ENCODE assay signal across 8 cellular contexts in genomic region chr2:86622878-86623548, GRCh38. TPM values are rescaled to one million over a fixed set of nuclear protein-coding genes. Genes with fewer than 3 reads are reported as not detected.
DNase-seq lines count a peak whose midpoint lies in the region; ATAC-seq, FAIRE-seq and TF ChIP-seq lines count a peak whose summit lies in the region.

No MANE protein-coding gene starts in this region.

- TF ChIP-seq POLR2A in tibial nerve (IDR thresholded peaks at IDR 0.05) = no peak

- peak overlapping the region; percentile 69 to 89 (median 80) for H3K4me3 ChIP-seq in tibial nerve

- H3K9me3 ChIP-seq in tibial nerve = no peaks in the 10 kb centered on the region

- no peaks in the 10 kb centered on the region for H3K27me3 ChIP-seq in tibial nerve

- peaks cover 0 to 53% (median 11%) of the 10 kb centered on the region in 4 donors for H3K4me1 ChIP-seq in tibial nerve

- peak overlapping the region; percentile 90 to 99 (median 98) for H3K27ac ChIP-seq in tibial nerve

- WGBS in tibial nerve, 2 donors = 0 to 1% methylated on average over 42 to 83 of the region's 83 CpGs

- no peak for FAIRE-seq in frontal cortex (lab: Jason Lieb, UNC)

- ATAC-seq in GM18519 (IDR thresholded peaks at IDR 0.05; ENCODE audit: low FRiP score, unreplicated experiment) = peak; percentile 33
- peak; percentile 43 for ATAC-seq in HG02981 (IDR thresholded peaks at IDR 0.05; ENCODE audit: unreplicated experiment)

- peaks cover 0 to 9% (median 0%) of the 10 kb centered on the region in 3 donors for H3K36me3 ChIP-seq in tibial nerve

- TF ChIP-seq EP300 in tibial nerve (IDR thresholded peaks at IDR 0.05) = no peak

- TF ChIP-seq CTCF in tibial nerve (IDR thresholded peaks at IDR 0.05) = no peak

- peak; percentile 11 for DNase-seq in A172 (ENCODE audit: low spot score)
- DNase-seq in OCI-M1 (lab: John Stamatoyannopoulos, UW) = peak; percentile 69
- DNase-seq in activated effector memory CD4-positive, alpha-beta T cell treated with Interleukin-2 at 50 U/mL for 16 hours = peak; percentile 38
- DNase-seq in frontal cortex (ENCODE audit: low spot score in 2 of 2) = peak; percentile 39 to 66
- peak in 43 of 56 donors; percentile 13 to 77 (median 49) for DNase-seq in nucleus accumbens (lab: John Stamatoyannopoulos, UW)
- peak; percentile 22 to 43 for DNase-seq in tibial nerve (ENCODE audit: low spot score in 2 of 2)

RNA-seq across cellular contexts. Expression of gene RNF103, which starts 0.7 kb away (rescaled TPM):
- total RNA-seq in A172 (2014; rRNA removed; shearing (Covaris generic)) = 26.6 and 29.8 TPM in 2 replicates
- total RNA-seq in frontal cortex (33.4 TPM), tibial nerve (10 to 100 TPM; 41.7 to 72.5 (median 58.6) TPM)

RNA-seq across cellular contexts. Expression of gene CHMP3, which starts 59.8 kb away (rescaled TPM):
- 99.2 and 143 TPM in 2 replicates for total RNA-seq in A172 (2014; rRNA removed; shearing (Covaris generic))
- total RNA-seq in frontal cortex = 44.4 TPM
- 100 to 1,000 TPM in 3 of 4 donors, 10 to 100 TPM in 1; 87.0 to 155 (median 129) TPM for total RNA-seq in tibial nerve

Comparison
In these comparisons a context has a peak if more than half of its experiments do, and no peak if none do; other contexts are left out.
1. Peak in every context shown above with its lines: DNase-seq, ATAC-seq, H3K4me3 ChIP-seq and H3K27ac ChIP-seq.
2. DNase-seq: peak in every context shown above with its lines; median percentile 69 in OCI-M1; 52 in frontal cortex; 49 in nucleus accumbens; 38 in activated effector memory CD4-positive, alpha-beta T cell treated with Interleukin-2 at 50 U/mL for 16 hours; 32 in tibial nerve; 11 in A172.